22 cellular contexts compared by ENCODE assay signal in genomic region chr9:85117831-85118230, GRCh38.
DNase-seq lines count a peak whose midpoint lies in the region; ATAC-seq, FAIRE-seq and TF ChIP-seq lines count a peak whose summit lies in the region.
"Had no signal": no experiment of that assay in that cellular context is flagged by ENCODE, and none has a peak within 500 bp of the region (broad histone marks: within the 10 kb centered on the region; RNA-seq: fewer than 3 reads in every experiment).

No MANE protein-coding gene starts in this region.

- DNase-seq in DMS153 (lab: John Stamatoyannopoulos, UW) (peak; percentile 50), LoVo (ENCODE audit: low spot score) (peak; percentile 20), SW480 (ENCODE audit: low spot score) (peak; percentile 64), keratinocyte (ENCODE audit: low read depth, low spot score) (no peak), NCI-H446 (lab: John Stamatoyannopoulos, UW) (no peak)
- no peak for DNase-seq in activated naive CD4-positive, alpha-beta T cell treated with Interleukin-2 at 50 U/mL for 16 hours
- DNase-seq: CD4-positive, CD25-positive, alpha-beta regulatory T cell; COR-L47; DMS 273 treated with DMSO at 0.1 percent for 48 hours; EL; GOT3; NCI-H1417; NCI-H187; NCI-H345; NCI-H526 treated with DMSO at 0.1 percent for 48 hours; SHP77 treated with DMSO at 0.1 percent for 48 hours; SK-N-SH had no signal

- no peak for TF ChIP-seq POLR2A in GM18505 (IDR thresholded peaks at IDR 0.05; ENCODE audit: borderline replicate concordance, extremely low read depth, insufficient read depth, insufficient read length)

- dilution Hi-C loops in keratinocyte (cut with MboI; ENCODE audit: extremely low pct_ligation_motif_present, low sequenced_read_pairs), result no loop called here

- peaks cover 35% of the 10 kb centered on the region for H3K4me1 ChIP-seq in keratinocyte (ENCODE audit: control insufficient read depth, extremely low read depth, insufficient read depth, low read length)

- no peaks in the 10 kb centered on the region for H3K27me3 ChIP-seq in keratinocyte (ENCODE audit: control insufficient read depth, extremely low read depth, insufficient read depth, low read length)

- H3K4me3 ChIP-seq in keratinocyte (ENCODE audit: control insufficient read depth in 2 of 3, extremely low read depth in 1 of 3, insufficient read depth in 2 of 3, low read depth in 1 of 3, low read length in 3 of 3), result no peak overlapping the region
- H3K4me3 ChIP-seq: GM12878, K562 had no signal

- no peaks in the 10 kb centered on the region for H3K36me3 ChIP-seq in keratinocyte (ENCODE audit: control insufficient read depth in 2 of 2, extremely low read depth in 1 of 2, insufficient read depth in 2 of 2, low read length in 2 of 2)

- H3K9me3 ChIP-seq in keratinocyte (ENCODE audit: control insufficient read depth, low read depth, low read length), result no peaks in the 10 kb centered on the region
- H3K9me3 ChIP-seq: SK-N-SH had no signal

- no peaks in the 10 kb centered on the region for H3K9me1 ChIP-seq in keratinocyte (ENCODE audit: control insufficient read depth, extremely low read depth, insufficient read depth, low read length)

- H2AFZ ChIP-seq in keratinocyte (ENCODE audit: control insufficient read depth, low read length), result no peak overlapping the region

- FAIRE-seq in keratinocyte (lab: Jason Lieb, UNC), result peak; percentile 43
- FAIRE-seq: GM18507, K562 had no signal

- H3K4me2 ChIP-seq in keratinocyte (ENCODE audit: control insufficient read depth, extremely low read depth, insufficient read depth, low read depth, low read length), result no peak overlapping the region
- H3K4me2 ChIP-seq: SK-N-SH had no signal

- H3K27ac ChIP-seq in keratinocyte (ENCODE audit: control insufficient read depth, insufficient read depth, low read length), result no peak overlapping the region

- H3K9ac ChIP-seq in keratinocyte (ENCODE audit: control insufficient read depth, extremely low read depth, insufficient read depth, low read length), result no peak overlapping the region
- H3K9ac ChIP-seq: SK-N-SH had no signal

- TF ChIP-seq CTCF in keratinocyte (optimal IDR thresholded peaks at IDR 0.05 in 1 of 3, IDR thresholded peaks at IDR 0.05 in 1 of 3, conservative IDR thresholded peaks at IDR 0.05 in 1 of 3; ENCODE audit: extremely low read depth in 1 of 3, insufficient read depth in 2 of 3, low read length in 3 of 3), result no peak

- H3K79me2 ChIP-seq in keratinocyte (ENCODE audit: control insufficient read depth, insufficient read depth, low read length), result no peaks in the 10 kb centered on the region

- no peaks in the 10 kb centered on the region for H4K20me1 ChIP-seq in keratinocyte (ENCODE audit: control insufficient read depth, extremely low read depth, insufficient read depth, low read length)

- ATAC-seq in HG03045 (IDR thresholded peaks at IDR 0.05; ENCODE audit: unreplicated experiment), result no peak
- no peak for ATAC-seq in GM18505 (IDR thresholded peaks at IDR 0.05; ENCODE audit: unreplicated experiment)
- ATAC-seq: GM12878, K562 had no signal

Comparison
In these comparisons a context has a peak if more than half of its experiments do, and no peak if none do; other contexts are left out.
1. DNase-seq: peak in DMS153 (single experiment), LoVo (single experiment) and SW480 (single experiment); none in keratinocyte (single experiment), activated naive CD4-positive, alpha-beta T cell treated with Interleukin-2 at 50 U/mL for 16 hours (single experiment) and NCI-H446 (0 of 2).